In the genomic region with DNA sequence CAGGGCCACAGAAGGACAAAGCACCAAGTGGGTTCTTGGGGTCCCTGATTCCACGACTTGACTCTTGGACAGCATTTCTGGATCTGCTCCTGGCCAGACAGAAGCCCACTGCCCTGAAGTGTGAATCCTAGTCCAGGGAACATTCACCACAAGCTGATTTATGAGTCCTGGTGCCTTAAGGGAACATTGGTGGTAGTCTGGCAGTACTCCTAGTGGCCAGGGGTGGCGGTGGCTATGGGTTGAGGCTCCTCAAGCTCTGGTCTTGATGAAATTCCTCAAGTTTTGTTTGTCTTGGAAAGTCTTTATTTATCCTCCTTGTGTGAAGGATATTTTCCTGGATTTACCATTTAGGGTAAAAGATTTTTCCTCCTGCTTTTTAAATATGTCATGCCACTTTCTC, we compare ENCODE assay signal across 21 cellular contexts.
DNase-seq lines count a peak whose midpoint lies in the region; ATAC-seq and TF ChIP-seq lines count a peak whose summit lies in the region.
"Had no signal": no experiment of that assay in that cellular context is flagged by ENCODE, and none has a peak within 500 bp of the region (broad histone marks: within the 10 kb centered on the region; RNA-seq: fewer than 3 reads in every experiment).

No MANE protein-coding gene starts in this region.

- H3K4me2 ChIP-seq in OCI-LY1 (ENCODE audit: low read length): no peak overlapping the region
- H3K4me2 ChIP-seq: KMS-11 had no signal

- H3K4me1 ChIP-seq in OCI-LY1 (ENCODE audit: insufficient read depth, low read length, severe bottlenecking): no peaks in the 10 kb centered on the region
- H3K4me1 ChIP-seq: gastroesophageal sphincter, suprapubic skin had no signal

- POLR2A ChIA-PET in RWPE1 (lab: Yijun Ruan, JAX; ENCODE audit: low non-redundant PET): no interaction called here

- H3K27me3 ChIP-seq in OCI-LY1 (ENCODE audit: insufficient read depth, low read length): no peaks in the 10 kb centered on the region
- H3K27me3 ChIP-seq: gastroesophageal sphincter, suprapubic skin had no signal

- DNase-seq in ELF-1 (ENCODE audit: low read depth, low spot score) (peak; percentile 18), islet precursor cell (peak; percentile 58), middle frontal gyrus (ENCODE audit: extremely low spot score, low spot score) (no peak), RWPE1 (ENCODE audit: low spot score) (no peak), foreskin fibroblast (no peak)
- DNase-seq: activated CD4-positive, alpha-beta T cell treated with anti-CD3 and anti-CD28 coated beads for 48 hours; activated CD8-positive, alpha-beta memory T cell treated with anti-CD3 and anti-CD28 coated beads, Interleukin-2, amount 10 ng/mL, durations not matched to agents 7 days and 5 days; aorta; CD4-positive, CD25-positive, alpha-beta regulatory T cell; DMS79; NCI-H1048; NCI-H2029; NCI-H345; nephron progenitor cell; RPMI8226 had no signal

- CTCF ChIA-PET in RWPE1 (lab: Yijun Ruan, JAX): interaction anchor here (0.7 kb wide), 1 partner anchor 93 kb away, joined by 3 read pairs; no protein-coding TSS in a partner anchor

- no peaks in the 10 kb centered on the region for H3K9me3 ChIP-seq in OCI-LY1 (ENCODE audit: low read length)
- H3K9me3 ChIP-seq: suprapubic skin had no signal

- H3K9me2 ChIP-seq in OCI-LY1 (ENCODE audit: low read depth, low read length): no peaks in the 10 kb centered on the region

- H3K79me2 ChIP-seq in OCI-LY1 (ENCODE audit: insufficient read depth, low read length): no peaks in the 10 kb centered on the region

- H4K20me1 ChIP-seq in OCI-LY1 (ENCODE audit: insufficient read depth, low read length): no peaks in the 10 kb centered on the region

- H2AFZ ChIP-seq in OCI-LY1 (ENCODE audit: low read length): no peak overlapping the region

- no peak overlapping the region for H3K9ac ChIP-seq in OCI-LY1 (ENCODE audit: low read length)
- H3K9ac ChIP-seq: KMS-11 had no signal

- no peaks in the 10 kb centered on the region for H3K36me3 ChIP-seq in OCI-LY1 (ENCODE audit: insufficient read depth, low read length)
- H3K36me3 ChIP-seq: gastroesophageal sphincter, suprapubic skin had no signal

- ATAC-seq in GM18502 (IDR thresholded peaks at IDR 0.05; ENCODE audit: poor library complexity, unreplicated experiment): peak; percentile 44
- ATAC-seq: activated CD8-positive, alpha-beta memory T cell treated with anti-CD3 and anti-CD28 coated beads, Interleukin-2, amount 10 ng/mL, durations not matched to agents 7 days and 5 days; gastroesophageal sphincter; stimulated activated effector memory CD8-positive, alpha-beta T cell treated with anti-CD3 and anti-CD28 coated beads, Interleukin-12 subunit alpha, Interleukin-12 subunit beta, amount 100 ng/mL, for 72 hours had no signal

- H3K27ac ChIP-seq in OCI-LY1 (ENCODE audit: low read depth, low read length, poor library complexity, severe bottlenecking): no peak overlapping the region
- H3K27ac ChIP-seq in RWPE1: no peak overlapping the region
- H3K27ac ChIP-seq: gastroesophageal sphincter, KMS-11, suprapubic skin had no signal

- 0 out of 2 replicates have a peak, but pooled peaks have one; percentile 18 for TF ChIP-seq CTCF in OCI-LY1 (IDR thresholded peaks at IDR 0.05; ENCODE audit: low read length)
- no peak for TF ChIP-seq CTCF in RWPE1 (conservative IDR thresholded peaks at IDR 0.05; ENCODE audit: low read depth)
- TF ChIP-seq CTCF in foreskin fibroblast (IDR thresholded peaks at IDR 0.05; ENCODE audit: low read depth, low read length): no peak

- H3F3A ChIP-seq in OCI-LY1 (ENCODE audit: insufficient read depth, low read length): no peaks in the 10 kb centered on the region

- H3K4me3 ChIP-seq in OCI-LY1 (ENCODE audit: low read depth, low read length, poor library complexity, severe bottlenecking) (no peak overlapping the region), foreskin fibroblast (ENCODE audit: low read depth in 1 of 2, low read length in 2 of 2) (no peak overlapping the region)
- H3K4me3 ChIP-seq: gastroesophageal sphincter, suprapubic skin had no signal

Comparison
In these comparisons a context has a peak if more than half of its experiments do, and no peak if none do; other contexts are left out.
1. DNase-seq: peak in ELF-1 (single experiment) and islet precursor cell (single experiment); none in middle frontal gyrus (single experiment), RWPE1 (single experiment) and foreskin fibroblast (0 of 2).